Comparison of ENCODE assay signal across 31 cellular contexts in genomic region chr11:65216830-65217229, GRCh38. TPM values are rescaled to one million over a fixed set of nuclear protein-coding genes. Genes with fewer than 3 reads are reported as not detected.
DNase-seq lines count a peak whose midpoint lies in the region; ATAC-seq and TF ChIP-seq lines count a peak whose summit lies in the region.
"Had no signal": no experiment of that assay in that cellular context is flagged by ENCODE, and none has a peak within 500 bp of the region (broad histone marks: within the 10 kb centered on the region; RNA-seq: fewer than 3 reads in every experiment).

No MANE protein-coding gene starts in this region.

- H3K4me3 ChIP-seq in HCT116 (replicated peaks in 1 of 2; ENCODE audit: low read depth in 1 of 2, low read length in 2 of 2) (no peak overlapping the region), retinal pigment epithelial cell (ENCODE audit: low read length) (no peak overlapping the region), testis (no peak overlapping the region), Peyer's patch (no peak overlapping the region)
- H3K4me3 ChIP-seq: dorsolateral prefrontal cortex, hepatocyte, lung, vagina had no signal

- H3K4me3 Mint-ChIP-seq in activated CD4-positive, alpha-beta T cell treated with anti-CD3 and anti-CD28 coated beads, Interleukin-2, amount 10 ng/mL, durations not matched to agents 24 days and 14 days: no peak overlapping the region
- H3K4me3 Mint-ChIP-seq in activated T-helper 2 cell treated with anti-CD3 and anti-CD28 coated beads, Interferon-gamma antibody, Interleukin-2, Interleukin-4, amounts not matched to agents 10 μg/mL and 5 μg/mL and 100 μg/mL, durations not matched to agents 14 hours and 24 hours and 36 hours (ENCODE audit: low read depth): no peak overlapping the region
- H3K4me3 Mint-ChIP-seq: activated CD8-positive, alpha-beta memory T cell treated with anti-CD3 and anti-CD28 coated beads, Interleukin-2, amount 10 ng/mL, durations not matched to agents 7 days and 5 days had no signal

- no TSS peak for BruUV-seq in HCT116 (replicated peaks; lab: Mats Ljungman, UMichigan)

- POLR2A ChIA-PET in HCT116 (lab: Charles Lee): no interaction called here

- TF ChIP-seq RAD21 in HCT116 (IDR thresholded peaks at IDR 0.05; ENCODE audit: low read depth): no peak

- TF ChIP-seq CTCF in HCT116 (IDR thresholded peaks at IDR 0.05 in 2 of 3, conservative IDR thresholded peaks at IDR 0.05 in 1 of 3; ENCODE audit: borderline replicate concordance in 1 of 3, insufficient read depth in 1 of 3, low read depth in 2 of 3, low read length in 2 of 3) (no peak; a peak in 1 of 6 replicates), retinal pigment epithelial cell (conservative IDR thresholded peaks at IDR 0.05; ENCODE audit: low read depth, low read length) (peak; percentile 6), testis (IDR thresholded peaks at IDR 0.05) (no peak), Peyer's patch (IDR thresholded peaks at IDR 0.05) (no peak)

- H3K36me3 ChIP-seq in HCT116 (ENCODE audit: control insufficient read depth in 1 of 2, insufficient read depth in 2 of 2, low read length in 2 of 2): peaks cover 0 to under 1% of the 10 kb centered on the region in 2 experiments; a peak in 1 of 4 replicates
- no peaks in the 10 kb centered on the region for H3K36me3 ChIP-seq in testis (ENCODE audit: low read depth, missing control alignments)
- peaks cover 0 to 4% (median 0%) of the 10 kb centered on the region in 3 donors for H3K36me3 ChIP-seq in Peyer's patch

- CTCF ChIA-PET in HCT116 (lab: Charles Lee): no interaction called here

- intact Hi-C loops in activated CD4-positive, alpha-beta T cell treated with anti-CD3 and anti-CD28 coated beads, Interleukin-2, amount 10 ng/mL, durations not matched to agents 24 days and 14 days (cut with micrococcal nuclease): no loop called here
- intact Hi-C loops in HCT116 (cut with micrococcal nuclease): no loop called here
- intact Hi-C loops in activated T-helper 2 cell treated with anti-CD3 and anti-CD28 coated beads, Interferon-gamma antibody, Interleukin-2, Interleukin-4, amounts not matched to agents 10 μg/mL and 5 μg/mL and 100 μg/mL, durations not matched to agents 14 hours and 24 hours and 36 hours (cut with micrococcal nuclease): loop anchor here (5.0 kb wide), 1 partner anchor 100 kb away; no protein-coding TSS in a partner anchor
- intact Hi-C loops in testis (cut with DNase I; ENCODE audit: low total_unique reads): no loop called here

- TF ChIP-seq POLR2A in HCT116 (IDR thresholded peaks at IDR 0.05; ENCODE audit: borderline replicate concordance, extremely low read depth, insufficient read depth, insufficient read length) (no peak), testis (IDR thresholded peaks at IDR 0.05) (no peak), Peyer's patch (IDR thresholded peaks at IDR 0.05) (no peak)

- no peak overlapping the region for H3K9ac ChIP-seq in HCT116 (ENCODE audit: low read length)
- H3K9ac ChIP-seq: SK-N-SH had no signal

- no peak overlapping the region for H2AFZ ChIP-seq in HCT116 (ENCODE audit: low read depth, low read length, poor library complexity, severe bottlenecking)
- H2AFZ ChIP-seq: hepatocyte had no signal

- peak overlapping the region; percentile 74 for H3K27ac Mint-ChIP-seq in activated CD4-positive, alpha-beta T cell treated with anti-CD3 and anti-CD28 coated beads, Interleukin-2, amount 10 ng/mL, durations not matched to agents 24 days and 14 days
- peak overlapping the region; percentile 40 for H3K27ac Mint-ChIP-seq in activated T-helper 2 cell treated with anti-CD3 and anti-CD28 coated beads, Interferon-gamma antibody, Interleukin-2, Interleukin-4, amounts not matched to agents 10 μg/mL and 5 μg/mL and 100 μg/mL, durations not matched to agents 14 hours and 24 hours and 36 hours
- H3K27ac Mint-ChIP-seq: activated CD8-positive, alpha-beta memory T cell treated with anti-CD3 and anti-CD28 coated beads, Interleukin-2, amount 10 ng/mL, durations not matched to agents 7 days and 5 days had no signal

- H3K27me3 Mint-ChIP-seq in activated CD4-positive, alpha-beta T cell treated with anti-CD3 and anti-CD28 coated beads, Interleukin-2, amount 10 ng/mL, durations not matched to agents 24 days and 14 days: peaks cover 6% of the 10 kb centered on the region
- H3K27me3 Mint-ChIP-seq in activated T-helper 2 cell treated with anti-CD3 and anti-CD28 coated beads, Interferon-gamma antibody, Interleukin-2, Interleukin-4, amounts not matched to agents 10 μg/mL and 5 μg/mL and 100 μg/mL, durations not matched to agents 14 hours and 24 hours and 36 hours (ENCODE audit: low read depth): peaks cover 6% of the 10 kb centered on the region
- H3K27me3 Mint-ChIP-seq: activated CD8-positive, alpha-beta memory T cell treated with anti-CD3 and anti-CD28 coated beads, Interleukin-2, amount 10 ng/mL, durations not matched to agents 7 days and 5 days had no signal

- WGBS in testis, 2 donors: 85 to 89% methylated on average over 5 to 6 of the region's 6 CpGs

- H3K79me2 ChIP-seq in HCT116 (ENCODE audit: insufficient read depth, low read length): no peaks in the 10 kb centered on the region
- H3K79me2 ChIP-seq: hepatocyte had no signal

- no peak overlapping the region for H3K27ac ChIP-seq in HCT116 (ENCODE audit: low read depth, low read length)
- H3K27ac ChIP-seq in testis: no peak overlapping the region
- no peak overlapping the region for H3K27ac ChIP-seq in Peyer's patch
- H3K27ac ChIP-seq: dorsolateral prefrontal cortex, epithelial cell of prostate, hepatocyte, vagina had no signal

- peak; percentile 25; the same call in 1 of the 2 replicates for ATAC-seq in HCT116
- ATAC-seq: activated CD8-positive, alpha-beta memory T cell treated with anti-CD3 and anti-CD28 coated beads, Interleukin-2, amount 10 ng/mL, durations not matched to agents 7 days and 5 days had no signal

- peaks cover 21% of the 10 kb centered on the region for H3K4me1 Mint-ChIP-seq in activated CD4-positive, alpha-beta T cell treated with anti-CD3 and anti-CD28 coated beads, Interleukin-2, amount 10 ng/mL, durations not matched to agents 24 days and 14 days
- H3K4me1 Mint-ChIP-seq in activated T-helper 2 cell treated with anti-CD3 and anti-CD28 coated beads, Interferon-gamma antibody, Interleukin-2, Interleukin-4, amounts not matched to agents 10 μg/mL and 5 μg/mL and 100 μg/mL, durations not matched to agents 14 hours and 24 hours and 36 hours (ENCODE audit: low read depth): peaks cover 14% of the 10 kb centered on the region

- H3K4me2 ChIP-seq in HCT116 (ENCODE audit: low read length): no peak overlapping the region
- H3K4me2 ChIP-seq: hepatocyte, SK-N-SH had no signal

- peaks cover 0 to 14% of the 10 kb centered on the region in 2 experiments; a peak in 1 of 4 replicates for H3K4me1 ChIP-seq in HCT116 (ENCODE audit: control insufficient read depth in 1 of 2, insufficient read depth in 2 of 2, low read length in 2 of 2)
- no peaks in the 10 kb centered on the region for H3K4me1 ChIP-seq in testis
- peaks cover 0 to 12% (median 5%) of the 10 kb centered on the region in 4 donors for H3K4me1 ChIP-seq in Peyer's patch
- H3K4me1 ChIP-seq: Caco-2 had no signal

- H3K27me3 ChIP-seq in HCT116 (ENCODE audit: insufficient read depth, low read length) (no peaks in the 10 kb centered on the region), testis (no peaks in the 10 kb centered on the region), Peyer's patch (no peaks in the 10 kb centered on the region)
- H3K27me3 ChIP-seq: dorsolateral prefrontal cortex, hepatocyte, vagina had no signal

- H3K9me3 ChIP-seq in HCT116 (ENCODE audit: control insufficient read depth in 1 of 2, insufficient read depth in 1 of 2, low read depth in 1 of 2, low read length in 2 of 2): no peaks in the 10 kb centered on the region
- no peaks in the 10 kb centered on the region for H3K9me3 ChIP-seq in testis
- no peaks in the 10 kb centered on the region for H3K9me3 ChIP-seq in Peyer's patch
- H3K9me3 ChIP-seq: Caco-2, SK-N-SH, vagina had no signal

- no peak for DNase-seq in activated CD4-positive, alpha-beta T cell treated with anti-CD3 and anti-CD28 coated beads, Interleukin-2, amount 10 ng/mL, durations not matched to agents 24 days and 14 days
- no peak for DNase-seq in activated CD4-positive, alpha-beta T cell treated with anti-CD3 and anti-CD28 coated beads for 4 hours
- DNase-seq in HCT116 (ENCODE audit: low read depth, low spot score): no peak
- DNase-seq in activated T-helper 2 cell treated with anti-CD3 and anti-CD28 coated beads, Interferon-gamma antibody, Interleukin-2, Interleukin-4, amounts not matched to agents 10 μg/mL and 5 μg/mL and 100 μg/mL, durations not matched to agents 14 hours and 24 hours and 36 hours (ENCODE audit: low spot score): no peak
- no peak for DNase-seq in retinal pigment epithelial cell (ENCODE audit: low read depth)
- DNase-seq in testis: no peak
- DNase-seq in Peyer's patch: no peak
- DNase-seq in GM19240 (ENCODE audit: insufficient read length, low spot score): no peak
- DNase-seq: activated CD4-positive, CD25-positive, alpha-beta regulatory T cell; activated CD8-positive, alpha-beta memory T cell treated with anti-CD3 and anti-CD28 coated beads, Interleukin-2, amount 10 ng/mL, durations not matched to agents 7 days and 5 days; activated naive CD4-positive, alpha-beta T cell treated with Interleukin-2 at 50 U/mL for 16 hours; Caco-2; central memory CD4-positive, alpha-beta T cell; dorsolateral prefrontal cortex; KG1; NCI-H2029; NCI-H446 treated with DMSO at 0.1 percent for 48 hours; retina; SK-N-SH; stimulated activated CD4-positive, alpha-beta T cell treated with anti-CD3 and anti-CD28 coated beads, Interleukin-12 subunit alpha, Interleukin-12 subunit beta, amount 100 ng/mL, for 4 hours; substantia nigra; T-helper 9 cell had no signal

- H3K9me2 ChIP-seq in HCT116 (ENCODE audit: insufficient read depth): no peaks in the 10 kb centered on the region
- H3K9me2 ChIP-seq: SK-N-SH had no signal

- RAD21 ChIA-PET in HCT116 (lab: Charles Lee; ENCODE audit: low non-redundant PET in 1 of 2, low total read pairs in 2 of 2, uncharacterized antibody in 2 of 2, unreplicated experiment in 2 of 2): no interaction called here

- peaks cover 6% of the 10 kb centered on the region for H3K9me3 Mint-ChIP-seq in activated CD4-positive, alpha-beta T cell treated with anti-CD3 and anti-CD28 coated beads, Interleukin-2, amount 10 ng/mL, durations not matched to agents 24 days and 14 days
- peaks cover 5% of the 10 kb centered on the region for H3K9me3 Mint-ChIP-seq in activated T-helper 2 cell treated with anti-CD3 and anti-CD28 coated beads, Interferon-gamma antibody, Interleukin-2, Interleukin-4, amounts not matched to agents 10 μg/mL and 5 μg/mL and 100 μg/mL, durations not matched to agents 14 hours and 24 hours and 36 hours

- H4K20me1 ChIP-seq in HCT116 (ENCODE audit: insufficient read depth): no peaks in the 10 kb centered on the region

- H3K36me3 Mint-ChIP-seq in activated CD4-positive, alpha-beta T cell treated with anti-CD3 and anti-CD28 coated beads, Interleukin-2, amount 10 ng/mL, durations not matched to agents 24 days and 14 days (ENCODE audit: low read depth): peaks cover 8% of the 10 kb centered on the region
- peaks cover 3% of the 10 kb centered on the region for H3K36me3 Mint-ChIP-seq in activated T-helper 2 cell treated with anti-CD3 and anti-CD28 coated beads, Interferon-gamma antibody, Interleukin-2, Interleukin-4, amounts not matched to agents 10 μg/mL and 5 μg/mL and 100 μg/mL, durations not matched to agents 14 hours and 24 hours and 36 hours (ENCODE audit: low read depth)
- H3K36me3 Mint-ChIP-seq: activated CD8-positive, alpha-beta memory T cell treated with anti-CD3 and anti-CD28 coated beads, Interleukin-2, amount 10 ng/mL, durations not matched to agents 7 days and 5 days had no signal

RNA-seq across cellular contexts. Expression of gene CAPN1, which starts 35.1 kb away (rescaled TPM):
- 87.1 and 96.5 TPM in 2 replicates for total RNA-seq in activated CD4-positive, alpha-beta T cell treated with anti-CD3 and anti-CD28 coated beads, Interleukin-2, amount 10 ng/mL, durations not matched to agents 24 days and 14 days
- total RNA-seq in HCT116 (2021; ENCODE audit: unreplicated experiment): 279 TPM
- 220 and 224 TPM in 2 replicates for polyA plus RNA-seq in HCT116 (2012)
- total RNA-seq in activated T-helper 2 cell treated with anti-CD3 and anti-CD28 coated beads, Interferon-gamma antibody, Interleukin-2, Interleukin-4, amounts not matched to agents 10 μg/mL and 5 μg/mL and 100 μg/mL, durations not matched to agents 14 hours and 24 hours and 36 hours: 143 and 144 TPM in 2 replicates
- 10 to 100 TPM; 36.2 to 85.3 TPM for total RNA-seq in testis
- 27.3 TPM for polyA plus RNA-seq in testis (ENCODE audit: insufficient read depth, low read depth, low replicate concordance)
- total RNA-seq in Peyer's patch: 100 to 1,000 TPM; 320 to 598 (median 559) TPM

RNA-seq across cellular contexts. Expression of gene POLA2, which starts 44.9 kb away (rescaled TPM):
- 77.4 and 82.8 TPM in 2 replicates for total RNA-seq in activated CD4-positive, alpha-beta T cell treated with anti-CD3 and anti-CD28 coated beads, Interleukin-2, amount 10 ng/mL, durations not matched to agents 24 days and 14 days
- 20.0 TPM for total RNA-seq in HCT116 (2021; ENCODE audit: unreplicated experiment)
- 14.1 and 17.3 TPM in 2 replicates for polyA plus RNA-seq in HCT116 (2012)
- total RNA-seq in activated T-helper 2 cell treated with anti-CD3 and anti-CD28 coated beads, Interferon-gamma antibody, Interleukin-2, Interleukin-4, amounts not matched to agents 10 μg/mL and 5 μg/mL and 100 μg/mL, durations not matched to agents 14 hours and 24 hours and 36 hours: 74.5 and 74.6 TPM in 2 replicates
- total RNA-seq in testis: 10 to 100 TPM; 24.2 to 27.6 TPM
- polyA plus RNA-seq in testis (ENCODE audit: insufficient read depth, low read depth, low replicate concordance): 21.9 TPM
- 10 to 100 TPM in 2 of 4 donors, 1 to 10 TPM in 2; 6.8 to 25.6 (median 13.1) TPM for total RNA-seq in Peyer's patch

RNA-seq across cellular contexts. Expression of gene SPDYC, which starts 46.8 kb away (rescaled TPM):
- total RNA-seq in activated CD4-positive, alpha-beta T cell treated with anti-CD3 and anti-CD28 coated beads, Interleukin-2, amount 10 ng/mL, durations not matched to agents 24 days and 14 days: not detected in 2 replicates
- total RNA-seq in HCT116 (2021; ENCODE audit: unreplicated experiment) (1.2 TPM), testis (1 to 10 TPM; 1.2 TPM), Peyer's patch (not detected)
- 0.91 and 2.0 TPM in 2 replicates for polyA plus RNA-seq in HCT116 (2012)
- total RNA-seq in activated T-helper 2 cell treated with anti-CD3 and anti-CD28 coated beads, Interferon-gamma antibody, Interleukin-2, Interleukin-4, amounts not matched to agents 10 μg/mL and 5 μg/mL and 100 μg/mL, durations not matched to agents 14 hours and 24 hours and 36 hours: not detected in 2 replicates
- polyA plus RNA-seq in testis (ENCODE audit: insufficient read depth, low read depth, low replicate concordance): 0.80 TPM
- total RNA-seq: A172; activated CD8-positive, alpha-beta memory T cell treated with anti-CD3 and anti-CD28 coated beads, Interleukin-2, amount 10 ng/mL, durations not matched to agents 7 days and 5 days; Caco-2; Daoy; dorsolateral prefrontal cortex; fibroblast of villous mesenchyme; hepatocyte; lung; RPMI7951; vagina had no signal
- polyA plus RNA-seq: BJ, hepatocyte, lung, SK-N-SH had no signal
